1 cellular context compared by ENCODE assay signal in the genomic region with DNA sequence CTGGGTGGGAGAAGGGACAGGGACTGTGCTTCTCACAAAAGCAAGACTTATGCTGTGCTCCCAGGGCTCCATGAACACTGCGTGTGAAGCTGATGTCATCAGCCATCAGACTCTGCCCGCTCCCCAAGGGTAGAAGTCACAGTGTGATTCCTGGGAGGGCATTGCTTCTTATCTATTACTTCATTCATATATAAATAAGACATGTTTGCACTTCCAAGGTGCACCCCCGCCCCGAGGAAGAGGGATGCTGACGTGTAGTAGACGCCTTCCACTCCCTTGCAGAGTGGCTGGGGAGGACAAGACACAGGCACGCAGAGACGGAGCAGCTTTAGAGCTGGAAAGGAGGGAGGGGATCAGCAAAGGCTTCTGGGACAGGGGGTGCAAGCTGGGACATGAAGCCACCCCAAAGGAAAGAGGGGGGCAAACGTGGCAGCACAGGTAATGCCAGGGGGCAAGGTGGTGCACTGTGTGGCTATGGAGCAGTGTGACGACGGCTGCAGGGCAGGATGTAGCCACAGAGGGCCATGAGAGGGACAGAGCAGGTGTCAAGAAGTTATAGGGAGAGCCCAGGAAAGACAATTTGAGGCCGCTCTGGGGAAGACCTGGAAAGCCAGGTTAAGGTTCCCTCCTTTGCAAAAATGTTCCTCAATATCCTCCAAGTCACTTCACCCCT.
TF ChIP-seq lines count a peak whose summit lies in the region.

No MANE protein-coding gene starts in this region.

TF ChIP-seq in HEK293, 187 proteins besides CTCF, POLR2A, EP300 and RAD21:
- TF ChIP-seq, protein P1, sequence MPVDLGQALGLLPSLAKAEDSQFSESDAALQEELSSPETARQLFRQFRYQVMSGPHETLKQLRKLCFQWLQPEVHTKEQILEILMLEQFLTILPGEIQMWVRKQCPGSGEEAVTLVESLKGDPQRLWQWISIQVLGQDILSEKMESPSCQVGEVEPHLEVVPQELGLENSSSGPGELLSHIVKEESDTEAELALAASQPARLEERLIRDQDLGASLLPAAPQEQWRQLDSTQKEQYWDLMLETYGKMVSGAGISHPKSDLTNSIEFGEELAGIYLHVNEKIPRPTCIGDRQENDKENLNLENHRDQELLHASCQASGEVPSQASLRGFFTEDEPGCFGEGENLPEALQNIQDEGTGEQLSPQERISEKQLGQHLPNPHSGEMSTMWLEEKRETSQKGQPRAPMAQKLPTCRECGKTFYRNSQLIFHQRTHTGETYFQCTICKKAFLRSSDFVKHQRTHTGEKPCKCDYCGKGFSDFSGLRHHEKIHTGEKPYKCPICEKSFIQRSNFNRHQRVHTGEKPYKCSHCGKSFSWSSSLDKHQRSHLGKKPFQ (tag by site-specific recombination; IDR thresholded peaks at IDR 0.05), result 0 out of 2 replicates have a peak, but pooled peaks have one; percentile 26
- TF ChIP-seq, protein P2, sequence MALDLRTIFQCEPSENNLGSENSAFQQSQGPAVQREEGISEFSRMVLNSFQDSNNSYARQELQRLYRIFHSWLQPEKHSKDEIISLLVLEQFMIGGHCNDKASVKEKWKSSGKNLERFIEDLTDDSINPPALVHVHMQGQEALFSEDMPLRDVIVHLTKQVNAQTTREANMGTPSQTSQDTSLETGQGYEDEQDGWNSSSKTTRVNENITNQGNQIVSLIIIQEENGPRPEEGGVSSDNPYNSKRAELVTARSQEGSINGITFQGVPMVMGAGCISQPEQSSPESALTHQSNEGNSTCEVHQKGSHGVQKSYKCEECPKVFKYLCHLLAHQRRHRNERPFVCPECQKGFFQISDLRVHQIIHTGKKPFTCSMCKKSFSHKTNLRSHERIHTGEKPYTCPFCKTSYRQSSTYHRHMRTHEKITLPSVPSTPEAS (tag by site-specific recombination; IDR thresholded peaks at IDR 0.05), result peak; percentile 5; the same call in 1 of the 2 replicates
- TF ChIP-seq ZNF76 (tag by site-specific recombination; IDR thresholded peaks at IDR 0.05; ENCODE audit: borderline replicate concordance, low read depth) (peak; percentile 74), ZNF121 (tag by site-specific recombination; IDR thresholded peaks at IDR 0.05) (no peak), ZBTB48 (tag by site-specific recombination; IDR thresholded peaks at IDR 0.05) (peak; percentile 76), ZXDB (tag by site-specific recombination; IDR thresholded peaks at IDR 0.05) (peak; percentile 30; the same call in 1 of the 2 replicates), ZNF600 (tag by site-specific recombination; IDR thresholded peaks at IDR 0.05) (peak; percentile 72; the same call in 1 of the 2 replicates), ZNF596 (tag by site-specific recombination; IDR thresholded peaks at IDR 0.05) (no peak), PRDM1 (tag by site-specific recombination; IDR thresholded peaks at IDR 0.05) (no peak), ZEB2 (tag by site-specific recombination; IDR thresholded peaks at IDR 0.05) (peak; percentile 42), ZNF341 (tag by site-specific recombination; IDR thresholded peaks at IDR 0.05; ENCODE audit: low read depth) (peak; percentile 76), SALL2 (tag by site-specific recombination; IDR thresholded peaks at IDR 0.05; ENCODE audit: borderline replicate concordance) (no peak), ZNF239 (tag by site-specific recombination; IDR thresholded peaks at IDR 0.05) (no peak), ZIC2 (tag by site-specific recombination; IDR thresholded peaks at IDR 0.05) (peak; percentile 97), KLF1 (tag by site-specific recombination; IDR thresholded peaks at IDR 0.05) (peak; percentile 67; the same call in 1 of the 2 replicates), KLF16 (tag by site-specific recombination; IDR thresholded peaks at IDR 0.05) (peak; percentile 41; the same call in 1 of the 2 replicates), ZNF610 (tag by site-specific recombination; IDR thresholded peaks at IDR 0.05; ENCODE audit: borderline replicate concordance) (peak; percentile 44; the same call in 1 of the 2 replicates), GLIS1 (tag by site-specific recombination; IDR thresholded peaks at IDR 0.05) (peak; percentile 92), WT1 (tag by site-specific recombination; IDR thresholded peaks at IDR 0.05) (peak; percentile 77), EGR2 (tag by site-specific recombination; IDR thresholded peaks at IDR 0.05; ENCODE audit: low read depth) (no peak), ZNF571 (tag by site-specific recombination; IDR thresholded peaks at IDR 0.05) (no peak), ZFP41 (tag by site-specific recombination; IDR thresholded peaks at IDR 0.05; ENCODE audit: borderline replicate concordance) (no peak), KLF9 (tag by site-specific recombination; IDR thresholded peaks at IDR 0.05; ENCODE audit: low read depth) (no peak), ZNF660 (tag by site-specific recombination; IDR thresholded peaks at IDR 0.05) (peak; percentile 68; the same call in 1 of the 2 replicates), ZNF629 (tag by site-specific recombination; IDR thresholded peaks at IDR 0.05) (peak; percentile 87), ZBTB21 (tag by site-specific recombination; IDR thresholded peaks at IDR 0.05) (peak; percentile 84)
- TF ChIP-seq, protein P3, sequence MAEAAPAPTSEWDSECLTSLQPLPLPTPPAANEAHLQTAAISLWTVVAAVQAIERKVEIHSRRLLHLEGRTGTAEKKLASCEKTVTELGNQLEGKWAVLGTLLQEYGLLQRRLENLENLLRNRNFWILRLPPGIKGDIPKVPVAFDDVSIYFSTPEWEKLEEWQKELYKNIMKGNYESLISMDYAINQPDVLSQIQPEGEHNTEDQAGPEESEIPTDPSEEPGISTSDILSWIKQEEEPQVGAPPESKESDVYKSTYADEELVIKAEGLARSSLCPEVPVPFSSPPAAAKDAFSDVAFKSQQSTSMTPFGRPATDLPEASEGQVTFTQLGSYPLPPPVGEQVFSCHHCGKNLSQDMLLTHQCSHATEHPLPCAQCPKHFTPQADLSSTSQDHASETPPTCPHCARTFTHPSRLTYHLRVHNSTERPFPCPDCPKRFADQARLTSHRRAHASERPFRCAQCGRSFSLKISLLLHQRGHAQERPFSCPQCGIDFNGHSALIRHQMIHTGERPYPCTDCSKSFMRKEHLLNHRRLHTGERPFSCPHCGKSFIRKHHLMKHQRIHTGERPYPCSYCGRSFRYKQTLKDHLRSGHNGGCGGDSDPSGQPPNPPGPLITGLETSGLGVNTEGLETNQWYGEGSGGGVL (tag by site-specific recombination; IDR thresholded peaks at IDR 0.05), result peak; percentile 79
- TF ChIP-seq, protein P4, sequence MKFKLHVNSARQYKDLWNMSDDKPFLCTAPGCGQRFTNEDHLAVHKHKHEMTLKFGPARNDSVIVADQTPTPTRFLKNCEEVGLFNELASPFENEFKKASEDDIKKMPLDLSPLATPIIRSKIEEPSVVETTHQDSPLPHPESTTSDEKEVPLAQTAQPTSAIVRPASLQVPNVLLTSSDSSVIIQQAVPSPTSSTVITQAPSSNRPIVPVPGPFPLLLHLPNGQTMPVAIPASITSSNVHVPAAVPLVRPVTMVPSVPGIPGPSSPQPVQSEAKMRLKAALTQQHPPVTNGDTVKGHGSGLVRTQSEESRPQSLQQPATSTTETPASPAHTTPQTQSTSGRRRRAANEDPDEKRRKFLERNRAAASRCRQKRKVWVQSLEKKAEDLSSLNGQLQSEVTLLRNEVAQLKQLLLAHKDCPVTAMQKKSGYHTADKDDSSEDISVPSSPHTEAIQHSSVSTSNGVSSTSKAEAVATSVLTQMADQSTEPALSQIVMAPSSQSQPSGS (tag by site-specific recombination; IDR thresholded peaks at IDR 0.05; ENCODE audit: low read depth), result peak; percentile 84
- TF ChIP-seq, protein P5, sequence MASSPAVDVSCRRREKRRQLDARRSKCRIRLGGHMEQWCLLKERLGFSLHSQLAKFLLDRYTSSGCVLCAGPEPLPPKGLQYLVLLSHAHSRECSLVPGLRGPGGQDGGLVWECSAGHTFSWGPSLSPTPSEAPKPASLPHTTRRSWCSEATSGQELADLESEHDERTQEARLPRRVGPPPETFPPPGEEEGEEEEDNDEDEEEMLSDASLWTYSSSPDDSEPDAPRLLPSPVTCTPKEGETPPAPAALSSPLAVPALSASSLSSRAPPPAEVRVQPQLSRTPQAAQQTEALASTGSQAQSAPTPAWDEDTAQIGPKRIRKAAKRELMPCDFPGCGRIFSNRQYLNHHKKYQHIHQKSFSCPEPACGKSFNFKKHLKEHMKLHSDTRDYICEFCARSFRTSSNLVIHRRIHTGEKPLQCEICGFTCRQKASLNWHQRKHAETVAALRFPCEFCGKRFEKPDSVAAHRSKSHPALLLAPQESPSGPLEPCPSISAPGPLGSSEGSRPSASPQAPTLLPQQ (tag by site-specific recombination; IDR thresholded peaks at IDR 0.05), result peak; percentile 64
- TF ChIP-seq, protein P6, sequence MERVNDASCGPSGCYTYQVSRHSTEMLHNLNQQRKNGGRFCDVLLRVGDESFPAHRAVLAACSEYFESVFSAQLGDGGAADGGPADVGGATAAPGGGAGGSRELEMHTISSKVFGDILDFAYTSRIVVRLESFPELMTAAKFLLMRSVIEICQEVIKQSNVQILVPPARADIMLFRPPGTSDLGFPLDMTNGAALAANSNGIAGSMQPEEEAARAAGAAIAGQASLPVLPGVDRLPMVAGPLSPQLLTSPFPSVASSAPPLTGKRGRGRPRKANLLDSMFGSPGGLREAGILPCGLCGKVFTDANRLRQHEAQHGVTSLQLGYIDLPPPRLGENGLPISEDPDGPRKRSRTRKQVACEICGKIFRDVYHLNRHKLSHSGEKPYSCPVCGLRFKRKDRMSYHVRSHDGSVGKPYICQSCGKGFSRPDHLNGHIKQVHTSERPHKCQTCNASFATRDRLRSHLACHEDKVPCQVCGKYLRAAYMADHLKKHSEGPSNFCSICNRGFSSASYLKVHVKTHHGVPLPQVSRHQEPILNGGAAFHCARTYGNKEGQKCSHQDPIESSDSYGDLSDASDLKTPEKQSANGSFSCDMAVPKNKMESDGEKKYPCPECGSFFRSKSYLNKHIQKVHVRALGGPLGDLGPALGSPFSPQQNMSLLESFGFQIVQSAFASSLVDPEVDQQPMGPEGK (tag by site-specific recombination; IDR thresholded peaks at IDR 0.05), result peak; percentile 83
- TF ChIP-seq, protein P7, sequence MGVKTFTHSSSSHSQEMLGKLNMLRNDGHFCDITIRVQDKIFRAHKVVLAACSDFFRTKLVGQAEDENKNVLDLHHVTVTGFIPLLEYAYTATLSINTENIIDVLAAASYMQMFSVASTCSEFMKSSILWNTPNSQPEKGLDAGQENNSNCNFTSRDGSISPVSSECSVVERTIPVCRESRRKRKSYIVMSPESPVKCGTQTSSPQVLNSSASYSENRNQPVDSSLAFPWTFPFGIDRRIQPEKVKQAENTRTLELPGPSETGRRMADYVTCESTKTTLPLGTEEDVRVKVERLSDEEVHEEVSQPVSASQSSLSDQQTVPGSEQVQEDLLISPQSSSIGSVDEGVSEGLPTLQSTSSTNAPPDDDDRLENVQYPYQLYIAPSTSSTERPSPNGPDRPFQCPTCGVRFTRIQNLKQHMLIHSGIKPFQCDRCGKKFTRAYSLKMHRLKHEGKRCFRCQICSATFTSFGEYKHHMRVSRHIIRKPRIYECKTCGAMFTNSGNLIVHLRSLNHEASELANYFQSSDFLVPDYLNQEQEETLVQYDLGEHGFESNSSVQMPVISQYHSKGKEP (tag by site-specific recombination; IDR thresholded peaks at IDR 0.05), result no peak
- TF ChIP-seq, protein P8, sequence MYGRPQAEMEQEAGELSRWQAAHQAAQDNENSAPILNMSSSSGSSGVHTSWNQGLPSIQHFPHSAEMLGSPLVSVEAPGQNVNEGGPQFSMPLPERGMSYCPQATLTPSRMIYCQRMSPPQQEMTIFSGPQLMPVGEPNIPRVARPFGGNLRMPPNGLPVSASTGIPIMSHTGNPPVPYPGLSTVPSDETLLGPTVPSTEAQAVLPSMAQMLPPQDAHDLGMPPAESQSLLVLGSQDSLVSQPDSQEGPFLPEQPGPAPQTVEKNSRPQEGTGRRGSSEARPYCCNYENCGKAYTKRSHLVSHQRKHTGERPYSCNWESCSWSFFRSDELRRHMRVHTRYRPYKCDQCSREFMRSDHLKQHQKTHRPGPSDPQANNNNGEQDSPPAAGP (tag by site-specific recombination; IDR thresholded peaks at IDR 0.05), result peak; percentile 78; the same call in 1 of the 2 replicates
- TF ChIP-seq, protein P9, sequence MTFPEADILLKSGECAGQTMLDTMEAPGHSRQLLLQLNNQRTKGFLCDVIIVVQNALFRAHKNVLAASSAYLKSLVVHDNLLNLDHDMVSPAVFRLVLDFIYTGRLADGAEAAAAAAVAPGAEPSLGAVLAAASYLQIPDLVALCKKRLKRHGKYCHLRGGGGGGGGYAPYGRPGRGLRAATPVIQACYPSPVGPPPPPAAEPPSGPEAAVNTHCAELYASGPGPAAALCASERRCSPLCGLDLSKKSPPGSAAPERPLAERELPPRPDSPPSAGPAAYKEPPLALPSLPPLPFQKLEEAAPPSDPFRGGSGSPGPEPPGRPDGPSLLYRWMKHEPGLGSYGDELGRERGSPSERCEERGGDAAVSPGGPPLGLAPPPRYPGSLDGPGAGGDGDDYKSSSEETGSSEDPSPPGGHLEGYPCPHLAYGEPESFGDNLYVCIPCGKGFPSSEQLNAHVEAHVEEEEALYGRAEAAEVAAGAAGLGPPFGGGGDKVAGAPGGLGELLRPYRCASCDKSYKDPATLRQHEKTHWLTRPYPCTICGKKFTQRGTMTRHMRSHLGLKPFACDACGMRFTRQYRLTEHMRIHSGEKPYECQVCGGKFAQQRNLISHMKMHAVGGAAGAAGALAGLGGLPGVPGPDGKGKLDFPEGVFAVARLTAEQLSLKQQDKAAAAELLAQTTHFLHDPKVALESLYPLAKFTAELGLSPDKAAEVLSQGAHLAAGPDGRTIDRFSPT (tag by site-specific recombination; IDR thresholded peaks at IDR 0.05), result peak; percentile 21; the same call in 1 of the 2 replicates
